ENCODE assay signal across 11 cellular contexts in genomic region chr17:33120103-33120502, GRCh38.
"Had no signal": no experiment of that assay in that cellular context is flagged by ENCODE, and none has a peak within 500 bp of the region (broad histone marks: within the 10 kb centered on the region; RNA-seq: fewer than 3 reads in every experiment).

No MANE protein-coding gene starts in this region.

- H3K4me3 Mint-ChIP-seq: activated CD4-positive, alpha-beta memory T cell treated with anti-CD3 and anti-CD28 coated beads, Interleukin-2, amount 10 ng/mL, durations not matched to agents 7 days and 5 days; activated naive CD4-positive, alpha-beta T cell treated with anti-CD3 and anti-CD28 coated beads, Interleukin-2, amount 50 U/mL, for 24 hours; activated T-cell treated with anti-CD3 and anti-CD28 coated beads, Interleukin-2, amount 50 U/mL, for 24 hours; dendritic cell treated with granulocyte-macrophage colony-stimulating factor and Interleukin-4, amounts not matched to agents 40 ng/mL and 50 ng/mL, for 4 days; nephron progenitor cell; stimulated activated naive CD8-positive, alpha-beta T cell treated with anti-CD3 and anti-CD28 coated beads, Interleukin-15, amount 100 ng/mL, for 72 hours; T-helper 17 cell had no signal

- H3K36me3 Mint-ChIP-seq: activated naive CD4-positive, alpha-beta T cell treated with anti-CD3 and anti-CD28 coated beads, Interleukin-2, amount 50 U/mL, for 24 hours had no signal

- H3K27ac Mint-ChIP-seq: activated CD4-positive, alpha-beta memory T cell treated with anti-CD3 and anti-CD28 coated beads, Interleukin-2, amount 10 ng/mL, durations not matched to agents 7 days and 5 days; activated naive CD4-positive, alpha-beta T cell treated with anti-CD3 and anti-CD28 coated beads, Interleukin-2, amount 50 U/mL, for 24 hours; activated T-cell treated with anti-CD3 and anti-CD28 coated beads, Interleukin-2, amount 50 U/mL, for 24 hours; dendritic cell treated with granulocyte-macrophage colony-stimulating factor and Interleukin-4, amounts not matched to agents 40 ng/mL and 50 ng/mL, for 4 days; nephron progenitor cell; T-helper 17 cell had no signal

- H3K4me1 Mint-ChIP-seq: activated CD4-positive, alpha-beta memory T cell treated with anti-CD3 and anti-CD28 coated beads, Interleukin-2, amount 10 ng/mL, durations not matched to agents 7 days and 5 days; activated naive CD4-positive, alpha-beta T cell treated with anti-CD3 and anti-CD28 coated beads, Interleukin-2, amount 50 U/mL, for 24 hours; stimulated activated naive CD8-positive, alpha-beta T cell treated with anti-CD3 and anti-CD28 coated beads, Interleukin-15, amount 100 ng/mL, for 72 hours; T-helper 17 cell had no signal

- ATAC-seq: left ventricle myocardium superior; stimulated activated naive CD8-positive, alpha-beta T cell treated with anti-CD3 and anti-CD28 coated beads, Interleukin-15, amount 100 ng/mL, for 72 hours; T-helper 17 cell had no signal

- DNase-seq: activated CD4-positive, alpha-beta memory T cell treated with anti-CD3 and anti-CD28 coated beads, Interleukin-2, amount 10 ng/mL, durations not matched to agents 7 days and 5 days; activated CD4-positive, alpha-beta T cell treated with anti-CD3 and anti-CD28 coated beads for 4 hours; activated T-cell treated with anti-CD3 and anti-CD28 coated beads, Interleukin-2, amount 50 U/mL, for 24 hours; left ventricle myocardium superior; mesenchymal stem cell; nephron progenitor cell; stimulated activated CD4-positive, alpha-beta T cell treated with anti-CD3 and anti-CD28 coated beads, Interleukin-1b, Interleukin-23, amount 100 ng/mL, for 48 hours; stimulated activated naive CD8-positive, alpha-beta T cell treated with anti-CD3 and anti-CD28 coated beads, Interleukin-15, amount 100 ng/mL, for 72 hours; T-helper 17 cell had no signal

- H3K9me3 Mint-ChIP-seq: activated CD4-positive, alpha-beta memory T cell treated with anti-CD3 and anti-CD28 coated beads, Interleukin-2, amount 10 ng/mL, durations not matched to agents 7 days and 5 days; activated naive CD4-positive, alpha-beta T cell treated with anti-CD3 and anti-CD28 coated beads, Interleukin-2, amount 50 U/mL, for 24 hours; activated T-cell treated with anti-CD3 and anti-CD28 coated beads, Interleukin-2, amount 50 U/mL, for 24 hours; dendritic cell treated with granulocyte-macrophage colony-stimulating factor and Interleukin-4, amounts not matched to agents 40 ng/mL and 50 ng/mL, for 4 days; nephron progenitor cell; stimulated activated naive CD8-positive, alpha-beta T cell treated with anti-CD3 and anti-CD28 coated beads, Interleukin-15, amount 100 ng/mL, for 72 hours had no signal
